ENCODE assay signal across 17 cellular contexts in genomic region chr2:44215827-44216226, GRCh38. TPM values are rescaled to one million over a fixed set of nuclear protein-coding genes. Genes with fewer than 3 reads are reported as not detected.
DNase-seq lines count a peak whose midpoint lies in the region; ATAC-seq lines count a peak whose summit lies in the region.
"Had no signal": no experiment of that assay in that cellular context is flagged by ENCODE, and none has a peak within 500 bp of the region (broad histone marks: within the 10 kb centered on the region; RNA-seq: fewer than 3 reads in every experiment).

No MANE protein-coding gene starts in this region.

- H3K4me1 Mint-ChIP-seq in activated naive CD4-positive, alpha-beta T cell treated with anti-CD3 and anti-CD28 coated beads, Interleukin-2, amount 10 ng/mL, durations not matched to agents 7 days and 5 days, result no peaks in the 10 kb centered on the region
- H3K4me1 Mint-ChIP-seq in T-helper 17 cell, result peaks cover 14% of the 10 kb centered on the region

- H3K9me3 Mint-ChIP-seq in activated naive CD4-positive, alpha-beta T cell treated with anti-CD3 and anti-CD28 coated beads, Interleukin-2, amount 50 U/mL, for 72 hours, result no peaks in the 10 kb centered on the region
- no peaks in the 10 kb centered on the region for H3K9me3 Mint-ChIP-seq in activated naive CD4-positive, alpha-beta T cell treated with anti-CD3 and anti-CD28 coated beads, Interleukin-2, amount 10 ng/mL, durations not matched to agents 7 days and 5 days
- H3K9me3 Mint-ChIP-seq: CD14-positive monocyte, H9 had no signal

- CTCF ChIA-PET in activated naive CD4-positive, alpha-beta T cell treated with anti-CD3 and anti-CD28 coated beads, Interleukin-2, amount 10 ng/mL, durations not matched to agents 7 days and 5 days (lab: Charles Lee), result no interaction called here

- peak overlapping the region; percentile 6 to 8 for H3K27ac Mint-ChIP-seq in activated naive CD4-positive, alpha-beta T cell treated with anti-CD3 and anti-CD28 coated beads, Interleukin-2, amount 50 U/mL, for 72 hours
- no peak overlapping the region for H3K27ac Mint-ChIP-seq in activated naive CD4-positive, alpha-beta T cell treated with anti-CD3 and anti-CD28 coated beads, Interleukin-2, amount 10 ng/mL, durations not matched to agents 7 days and 5 days
- H3K27ac Mint-ChIP-seq in T-helper 17 cell, result peak overlapping the region; percentile 78

- H3K27me3 Mint-ChIP-seq in activated naive CD4-positive, alpha-beta T cell treated with anti-CD3 and anti-CD28 coated beads, Interleukin-2, amount 10 ng/mL, durations not matched to agents 7 days and 5 days, result no peaks in the 10 kb centered on the region
- no peaks in the 10 kb centered on the region for H3K27me3 Mint-ChIP-seq in T-helper 17 cell

- intact Hi-C loops in left colon (cut with DNase I, micrococcal nuclease), result no loop called here

- no peaks in the 10 kb centered on the region for H3K9me3 ChIP-seq in T-helper 17 cell (ENCODE audit: control insufficient read depth, low read length, poor library complexity, severe bottlenecking)

- no peak overlapping the region for H3K4me3 Mint-ChIP-seq in activated naive CD4-positive, alpha-beta T cell treated with anti-CD3 and anti-CD28 coated beads, Interleukin-2, amount 10 ng/mL, durations not matched to agents 7 days and 5 days
- H3K4me3 Mint-ChIP-seq in T-helper 17 cell, result no peak overlapping the region
- H3K4me3 Mint-ChIP-seq: CD14-positive monocyte, H9 had no signal

- H3K36me3 Mint-ChIP-seq in activated naive CD4-positive, alpha-beta T cell treated with anti-CD3 and anti-CD28 coated beads, Interleukin-2, amount 50 U/mL, for 72 hours, result no peaks in the 10 kb centered on the region
- peaks cover 40% of the 10 kb centered on the region for H3K36me3 Mint-ChIP-seq in activated naive CD4-positive, alpha-beta T cell treated with anti-CD3 and anti-CD28 coated beads, Interleukin-2, amount 10 ng/mL, durations not matched to agents 7 days and 5 days
- peaks cover 4% of the 10 kb centered on the region for H3K36me3 Mint-ChIP-seq in T-helper 17 cell (ENCODE audit: low read depth)

- no peak for ATAC-seq in activated naive CD4-positive, alpha-beta T cell treated with anti-CD3 and anti-CD28 coated beads, Interleukin-2, amount 50 U/mL, for 72 hours
- ATAC-seq in T-helper 17 cell (no peak), left colon (peak; percentile 72), GM18909 (IDR thresholded peaks at IDR 0.05; ENCODE audit: poor library complexity, unreplicated experiment) (no peak), HG03565 (IDR thresholded peaks at IDR 0.05; ENCODE audit: unreplicated experiment) (no peak)

- no peak for DNase-seq in activated naive CD4-positive, alpha-beta T cell treated with anti-CD3 and anti-CD28 coated beads, Interleukin-2, amount 50 U/mL, for 72 hours (ENCODE audit: low spot score in 2 of 2)
- no peak for DNase-seq in activated naive CD4-positive, alpha-beta T cell treated with anti-CD3 and anti-CD28 coated beads, Interleukin-2, amount 10 ng/mL, durations not matched to agents 7 days and 5 days
- DNase-seq in T-helper 17 cell (no peak), left colon (no peak), renal cortical epithelial cell (ENCODE audit: low read depth) (peak; percentile 13)
- DNase-seq in NK-92 treated with Interleukin-12 subunit alpha and Interleukin-12 subunit beta, amount 100 ng/mL, for 24 hours (lab: John Stamatoyannopoulos, UW), result no peak
- DNase-seq: H9, Karpas-422, MM.1S, NCI-H1105 treated with DMSO at 0.1 percent for 48 hours, NCI-H187 treated with DMSO at 0.1 percent for 48 hours, NCI-H510A, SHP77 treated with DMSO at 0.1 percent for 48 hours had no signal

RNA-seq across cellular contexts. Expression of gene PPM1B, which starts 47.2 kb away (rescaled TPM):
- 10 to 100 TPM; 40.6 to 57.5 TPM for total RNA-seq in activated naive CD4-positive, alpha-beta T cell treated with anti-CD3 and anti-CD28 coated beads, Interleukin-2, amount 50 U/mL, for 72 hours
- 10 to 100 TPM; 72.7 to 82.7 TPM for total RNA-seq in T-helper 17 cell
- total RNA-seq in left colon, result 10 to 100 TPM; 62.5 to 63.0 TPM
- total RNA-seq in renal cortical epithelial cell, result 38.0 and 78.3 TPM in 2 replicates

RNA-seq across cellular contexts. Expression of gene SLC3A1, which starts 59.5 kb away (rescaled TPM):
- under 1 TPM; 0.14 to 0.41 TPM for total RNA-seq in activated naive CD4-positive, alpha-beta T cell treated with anti-CD3 and anti-CD28 coated beads, Interleukin-2, amount 50 U/mL, for 72 hours
- total RNA-seq in T-helper 17 cell (under 1 TPM; 0.32 to 0.55 TPM), left colon (10 to 100 TPM; 45.8 to 84.7 TPM), renal cortical epithelial cell (9.0 and 58.3 TPM in 2 replicates)
- total RNA-seq: A673 had no signal
